In genomic region chr4:16995451-16995850, GRCh38 we compare ENCODE assay signal across 16 cellular contexts.
"Had no signal": no experiment of that assay in that cellular context is flagged by ENCODE, and none has a peak within 500 bp of the region (broad histone marks: within the 10 kb centered on the region; RNA-seq: fewer than 3 reads in every experiment).

No MANE protein-coding gene starts in this region.

- H3K27ac Mint-ChIP-seq: activated naive CD8-positive, alpha-beta T cell treated with anti-CD3 and anti-CD28 coated beads, Interleukin-2, amount 50 U/mL, for 24 hours; activated T-helper 1 cell treated with anti-CD3 and anti-CD28 coated beads, Interleukin-12 subunit alpha, Interleukin-12 subunit beta, Interleukin-2, Interleukin-4 antibody, amounts not matched to agents 30 ng/mL and 10 ng/mL and 1 ng/mL, durations not matched to agents 14 hours and 24 hours and 36 hours; naive thymus-derived CD8-positive, alpha-beta T cell; stimulated activated naive CD8-positive, alpha-beta T cell treated with anti-CD3 and anti-CD28 coated beads, Interleukin-15, Interleukin-2, amounts not matched to agents 100 ng/mL and 50 ng/mL, for 24 hours; T-cell had no signal

- H3K4me2 ChIP-seq: hepatocyte had no signal

- H3K9me3 ChIP-seq: colonic mucosa, mucosa of descending colon, sigmoid colon, upper lobe of left lung had no signal

- H3K36me3 ChIP-seq: colonic mucosa, sigmoid colon, upper lobe of left lung, WERI-Rb-1 had no signal

- H3K4me1 ChIP-seq: colonic mucosa, upper lobe of left lung had no signal

- H2AFZ ChIP-seq: hepatocyte had no signal

- H3K36me3 Mint-ChIP-seq: naive thymus-derived CD8-positive, alpha-beta T cell; T-cell had no signal

- ATAC-seq: activated naive CD8-positive, alpha-beta T cell treated with anti-CD3 and anti-CD28 coated beads, Interleukin-2, amount 50 U/mL, for 24 hours; mucosa of descending colon; naive thymus-derived CD8-positive, alpha-beta T cell; T-cell had no signal

- H3K4me3 ChIP-seq: colonic mucosa, hepatocyte, mucosa of descending colon, sigmoid colon, upper lobe of left lung had no signal

- H3K9me3 Mint-ChIP-seq: activated naive CD8-positive, alpha-beta T cell treated with anti-CD3 and anti-CD28 coated beads, Interleukin-2, amount 50 U/mL, for 24 hours; activated T-helper 1 cell treated with anti-CD3 and anti-CD28 coated beads, Interleukin-12 subunit alpha, Interleukin-12 subunit beta, Interleukin-2, Interleukin-4 antibody, amounts not matched to agents 30 ng/mL and 10 ng/mL and 1 ng/mL, durations not matched to agents 14 hours and 24 hours and 36 hours; naive thymus-derived CD8-positive, alpha-beta T cell; stimulated activated naive CD8-positive, alpha-beta T cell treated with anti-CD3 and anti-CD28 coated beads, Interleukin-15, Interleukin-2, amounts not matched to agents 100 ng/mL and 50 ng/mL, for 24 hours; T-cell had no signal

- H3K27me3 ChIP-seq: colonic mucosa, hepatocyte, sigmoid colon, upper lobe of left lung had no signal

- H3K27ac ChIP-seq: colonic mucosa, hepatocyte, sigmoid colon, upper lobe of left lung, WERI-Rb-1 had no signal

- H3K79me2 ChIP-seq: hepatocyte had no signal

- H3K4me1 Mint-ChIP-seq: activated naive CD8-positive, alpha-beta T cell treated with anti-CD3 and anti-CD28 coated beads, Interleukin-2, amount 50 U/mL, for 24 hours; naive thymus-derived CD8-positive, alpha-beta T cell; T-cell had no signal

- H3K27me3 Mint-ChIP-seq: activated naive CD8-positive, alpha-beta T cell treated with anti-CD3 and anti-CD28 coated beads, Interleukin-2, amount 50 U/mL, for 24 hours; stimulated activated naive CD8-positive, alpha-beta T cell treated with anti-CD3 and anti-CD28 coated beads, Interleukin-15, Interleukin-2, amounts not matched to agents 100 ng/mL and 50 ng/mL, for 24 hours had no signal

- DNase-seq: activated CD4-positive, alpha-beta T cell treated with anti-CD3 and anti-CD28 coated beads for 48 hours; activated naive CD4-positive, alpha-beta T cell; activated naive CD8-positive, alpha-beta T cell treated with anti-CD3 and anti-CD28 coated beads, Interleukin-2, amount 50 U/mL, for 24 hours; colonic mucosa; mucosa of descending colon; naive thymus-derived CD8-positive, alpha-beta T cell; nucleus accumbens; sigmoid colon; stimulated activated CD4-positive, alpha-beta T cell treated with anti-CD3 and anti-CD28 coated beads, Interleukin-12 subunit alpha, Interleukin-12 subunit beta, amount 100 ng/mL, for 4 hours; stimulated activated CD4-positive, alpha-beta T cell treated with anti-CD3 and anti-CD28 coated beads, Interleukin-4, amount 100 ng/mL, for 1 hour; T-cell; upper lobe of left lung; WERI-Rb-1 had no signal

- H3K4me3 Mint-ChIP-seq: activated naive CD8-positive, alpha-beta T cell treated with anti-CD3 and anti-CD28 coated beads, Interleukin-2, amount 50 U/mL, for 24 hours; activated T-helper 1 cell treated with anti-CD3 and anti-CD28 coated beads, Interleukin-12 subunit alpha, Interleukin-12 subunit beta, Interleukin-2, Interleukin-4 antibody, amounts not matched to agents 30 ng/mL and 10 ng/mL and 1 ng/mL, durations not matched to agents 14 hours and 24 hours and 36 hours; naive thymus-derived CD8-positive, alpha-beta T cell; stimulated activated naive CD8-positive, alpha-beta T cell treated with anti-CD3 and anti-CD28 coated beads, Interleukin-15, Interleukin-2, amounts not matched to agents 100 ng/mL and 50 ng/mL, for 24 hours; T-cell had no signal
